21 cellular contexts compared by ENCODE assay signal in genomic region chr2:52336951-52337350, GRCh38.
"Had no signal": no experiment of that assay in that cellular context is flagged by ENCODE, and none has a peak within 500 bp of the region (broad histone marks: within the 10 kb centered on the region; RNA-seq: fewer than 3 reads in every experiment).

No MANE protein-coding gene starts in this region.

- DNase-seq: activated CD4-positive, alpha-beta T cell treated with anti-CD3 and anti-CD28 coated beads for 48 hours; activated CD4-positive, CD25-positive, alpha-beta regulatory T cell; activated CD8-positive, alpha-beta T cell treated with anti-CD3 and anti-CD28 coated beads, Interleukin-2, amount 10 ng/mL, durations not matched to agents 7 days and 5 days; activated effector memory CD4-positive, alpha-beta T cell treated with Interleukin-2 at 50 U/mL for 16 hours; activated naive CD4-positive, alpha-beta T cell treated with anti-CD3 and anti-CD28 coated beads, Interleukin-2, amount 50 U/mL, for 16 hours; activated T-cell treated with anti-CD3 and anti-CD28 coated beads, Interleukin-2, amount 50 U/mL, for 24 hours; hippocampal formation; kidney; left lung; mucosa of descending colon; naive thymus-derived CD4-positive, alpha-beta T cell; right cardiac atrium; stimulated activated CD4-positive, alpha-beta T cell treated with anti-CD3 and anti-CD28 coated beads, Interleukin-15, amount 100 ng/mL, for 24 hours; stimulated activated CD4-positive, alpha-beta T cell treated with anti-CD3 and anti-CD28 coated beads, Interleukin-4, amount 100 ng/mL, for 1 hour; stomach; upper lobe of left lung had no signal

- H3K4me1 Mint-ChIP-seq: naive thymus-derived CD4-positive, alpha-beta T cell had no signal

- H3K9me3 ChIP-seq: breast epithelium, mucosa of descending colon, prostate gland, stomach, thoracic aorta, upper lobe of left lung had no signal

- H3K27me3 Mint-ChIP-seq: activated T-cell treated with anti-CD3 and anti-CD28 coated beads, Interleukin-2, amount 50 U/mL, for 24 hours; naive thymus-derived CD4-positive, alpha-beta T cell had no signal

- ATAC-seq: activated CD8-positive, alpha-beta T cell treated with anti-CD3 and anti-CD28 coated beads, Interleukin-2, amount 10 ng/mL, durations not matched to agents 7 days and 5 days; left lung; mucosa of descending colon; naive thymus-derived CD4-positive, alpha-beta T cell; right cardiac atrium had no signal

- H3K36me3 Mint-ChIP-seq: naive thymus-derived CD4-positive, alpha-beta T cell had no signal

- H3K4me1 ChIP-seq: breast epithelium, left lung, prostate gland, stomach, upper lobe of left lung had no signal

- H3K27me3 ChIP-seq: breast epithelium, left lung, stomach, upper lobe of left lung had no signal

- H3K4me3 Mint-ChIP-seq: activated CD8-positive, alpha-beta T cell treated with anti-CD3 and anti-CD28 coated beads, Interleukin-2, amount 10 ng/mL, durations not matched to agents 7 days and 5 days; activated T-cell treated with anti-CD3 and anti-CD28 coated beads, Interleukin-2, amount 50 U/mL, for 24 hours; naive thymus-derived CD4-positive, alpha-beta T cell had no signal

- H3K27ac ChIP-seq: breast epithelium, coronary artery, left lung, prostate gland, skin epidermis, stomach, thoracic aorta, upper lobe of left lung had no signal

- H3K27ac Mint-ChIP-seq: activated CD8-positive, alpha-beta T cell treated with anti-CD3 and anti-CD28 coated beads, Interleukin-2, amount 10 ng/mL, durations not matched to agents 7 days and 5 days; activated T-cell treated with anti-CD3 and anti-CD28 coated beads, Interleukin-2, amount 50 U/mL, for 24 hours; naive thymus-derived CD4-positive, alpha-beta T cell had no signal
